13 cellular contexts compared by ENCODE assay signal in the genomic region with DNA sequence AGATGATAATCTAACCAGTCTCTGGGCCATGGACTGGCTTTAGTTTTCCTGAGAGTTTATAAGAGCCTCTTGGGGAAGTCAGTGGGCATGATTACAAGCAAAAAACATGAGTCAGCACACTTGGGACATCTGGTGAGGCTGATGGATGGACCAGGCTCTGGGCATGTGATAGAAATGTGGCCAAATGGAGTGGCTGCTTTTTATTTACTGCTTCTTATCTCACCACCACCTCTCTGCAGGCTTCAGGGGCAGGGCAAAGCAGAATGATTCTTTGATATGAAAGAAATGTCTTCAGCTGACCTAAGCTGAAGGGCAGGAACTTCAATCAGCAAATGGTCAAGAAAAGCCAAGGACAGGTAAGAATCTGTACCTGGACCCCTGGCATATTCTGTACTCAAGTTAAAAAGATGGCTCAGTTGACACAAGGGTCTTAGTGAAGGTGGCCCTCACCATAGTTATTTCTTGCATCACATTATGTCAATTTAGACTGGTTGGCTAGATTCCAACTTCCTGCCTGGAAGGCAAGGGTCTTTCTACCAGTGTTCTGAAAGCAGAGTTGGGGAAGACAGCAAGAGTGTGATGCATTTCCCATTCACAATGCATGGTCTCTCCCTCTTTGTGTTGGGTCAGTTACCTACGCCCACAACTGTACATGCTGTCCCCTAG.
A peak's percentile ranks its signal among the peaks of the same experiment; 100 is the strongest.
DNase-seq lines count a peak whose midpoint lies in the region; ATAC-seq, FAIRE-seq and TF ChIP-seq lines count a peak whose summit lies in the region.
"Had no signal": no experiment of that assay in that cellular context is flagged by ENCODE, and none has a peak within 500 bp of the region (broad histone marks: within the 10 kb centered on the region; RNA-seq: fewer than 3 reads in every experiment).

No MANE protein-coding gene starts in this region.

- no peak overlapping the region for H3K4me2 ChIP-seq in HepG2 (ENCODE audit: low read depth, low read length)
- H3K4me2 ChIP-seq in PC-3 (ENCODE audit: low read length): no peak overlapping the region

- no peak overlapping the region for H2AFZ ChIP-seq in HepG2 (ENCODE audit: low read length)
- no peak overlapping the region for H2AFZ ChIP-seq in PC-3 (ENCODE audit: low read length)

- intact Hi-C loops in HepG2 (cut with micrococcal nuclease; ENCODE audit: unreplicated experiment): loop anchor here (10.0 kb wide), 1 partner anchor 183 kb away; no protein-coding TSS in a partner anchor
- intact Hi-C loops in right lobe of liver (cut with DNase I): loop anchor here (10.0 kb wide), 1 partner anchor 383 kb away; a partner anchor contains a TSS
- intact Hi-C loops in PC-3 (cut with micrococcal nuclease): loop anchor here (10.0 kb wide), 1 partner anchor 397 kb away; a partner anchor contains a TSS

- no peak for ATAC-seq in HepG2
- no peak for ATAC-seq in right lobe of liver
- peak; percentile 29 for ATAC-seq in PC-3
- no peak for ATAC-seq in GM21786 (IDR thresholded peaks at IDR 0.05; ENCODE audit: unreplicated experiment)
- ATAC-seq: activated CD8-positive, alpha-beta T cell treated with anti-CD3 and anti-CD28 coated beads for 36 hours; left colon had no signal

- FAIRE-seq in HepG2 (lab: Jason Lieb, UNC): no peak

- CTCF ChIA-PET in HepG2 (lab: Yijun Ruan, JAX; ENCODE audit: low intra/inter-chr PET ratio, low total read pairs) (no interaction called here), PC-3 (lab: Charles Lee) (no interaction called here)

- H3K79me2 ChIP-seq in HepG2 (ENCODE audit: insufficient read depth, low read length) (no peaks in the 10 kb centered on the region), PC-3 (ENCODE audit: low read length) (no peaks in the 10 kb centered on the region)

- H3F3A ChIP-seq in PC-3 (ENCODE audit: low read length, unreplicated experiment): no peaks in the 10 kb centered on the region

- H3K4me1 ChIP-seq in HepG2 (ENCODE audit: insufficient read depth, low read length) (peaks cover 7% of the 10 kb centered on the region), right lobe of liver (no peaks in the 10 kb centered on the region), PC-3 (ENCODE audit: insufficient read depth, low read length) (peaks cover 20% of the 10 kb centered on the region)

- 57% methylated on average over 1 of the region's 1 CpG for WGBS in HepG2 (ENCODE audit: low lambda C conversion rate)
- WGBS in right lobe of liver (ENCODE audit: insufficient coverage, low coverage, low lambda C conversion rate, missing lambda C conversion rate): 100% methylated on average over 1 of the region's 1 CpG

- BruUV-seq in HepG2 (replicated peaks; lab: Mats Ljungman, UMichigan) (no TSS peak), PC-3 (replicated peaks; lab: Mats Ljungman, UMichigan) (no TSS peak)

- TF ChIP-seq CTCF in HepG2 (CRISPR knock-in tag; IDR thresholded peaks at IDR 0.05): no peak
- TF ChIP-seq CTCF in right lobe of liver (IDR thresholded peaks at IDR 0.05): no peak
- no peak for TF ChIP-seq CTCF in PC-3 (conservative IDR thresholded peaks at IDR 0.05; ENCODE audit: low read depth, low read length)
- no peak for TF ChIP-seq CTCF in fibroblast of the aortic adventitia (IDR thresholded peaks at IDR 0.05; ENCODE audit: insufficient read depth, low read length)

- H3K36me3 ChIP-seq in HepG2 (replicated peaks in 1 of 2; ENCODE audit: control insufficient read depth in 1 of 2, insufficient read depth in 2 of 2, low read length in 2 of 2) (no peaks in the 10 kb centered on the region), right lobe of liver (no peaks in the 10 kb centered on the region), PC-3 (ENCODE audit: low read depth, low read length) (no peaks in the 10 kb centered on the region)

- DNase-seq in HepG2 (ENCODE audit: low spot score) (no peak), right lobe of liver (no peak), PC-3 (peak; percentile 51), fibroblast of the aortic adventitia (ENCODE audit: low read depth) (peak; percentile 74), islet precursor cell (no peak), GM19240 (ENCODE audit: insufficient read length, low spot score) (no peak), HPDE6-E6E7 (ENCODE audit: extremely low spot score) (no peak)
- DNase-seq: activated CD8-positive, alpha-beta T cell treated with anti-CD3 and anti-CD28 coated beads for 36 hours; left colon; NCI-H1417 treated with DMSO at 0.1 percent for 48 hours; trophoblast cell had no signal

- H3K27me3 ChIP-seq in HepG2 (ENCODE audit: control insufficient read depth in 1 of 2, insufficient read depth in 2 of 2, low read length in 2 of 2): no peaks in the 10 kb centered on the region
- H3K27me3 ChIP-seq in right lobe of liver: no peaks in the 10 kb centered on the region
- H3K27me3 ChIP-seq in PC-3 (ENCODE audit: low read length): no peaks in the 10 kb centered on the region

- H3K4me3 ChIP-seq in HepG2 (replicated peaks in 1 of 3; ENCODE audit: insufficient read depth in 1 of 3, low read depth in 2 of 3, low read length in 3 of 3): no peak overlapping the region
- no peak overlapping the region for H3K4me3 ChIP-seq in right lobe of liver
- no peak overlapping the region for H3K4me3 ChIP-seq in PC-3 (ENCODE audit: low read length)
- H3K4me3 ChIP-seq in fibroblast of the aortic adventitia (ENCODE audit: low read depth, low read length): no peak overlapping the region

- in situ Hi-C loops in HepG2 (cut with HindIII; ENCODE audit: extremely low pct_ligation_motif_present, low pct_unique_long_range_greater_than_20kb): loop anchor here (5.0 kb wide), 1 partner anchor 381 kb away; no protein-coding TSS in a partner anchor

- TF ChIP-seq POLR2A in HepG2 (IDR thresholded peaks at IDR 0.05; ENCODE audit: insufficient read depth in 1 of 2, low read depth in 2 of 2, low read length in 2 of 2) (no peak), right lobe of liver (IDR thresholded peaks at IDR 0.05) (no peak)

- TF ChIP-seq RAD21 in HepG2 (CRISPR knock-in tag; IDR thresholded peaks at IDR 0.05): no peak

- no peak overlapping the region for H3K9ac ChIP-seq in HepG2 (ENCODE audit: insufficient read depth, low read depth, low read length)
- H3K9ac ChIP-seq in PC-3 (ENCODE audit: low read length): no peak overlapping the region

- TF ChIP-seq EP300 in HepG2 (IDR thresholded peaks at IDR 0.05; ENCODE audit: low read depth in 2 of 2, low read length in 2 of 2) (no peak), HepG2 (CRISPR knock-in tag; IDR thresholded peaks at IDR 0.05; ENCODE audit: borderline replicate concordance) (no peak)

- H4K20me1 ChIP-seq in HepG2 (ENCODE audit: insufficient read depth, low read length): no peaks in the 10 kb centered on the region
- no peaks in the 10 kb centered on the region for H4K20me1 ChIP-seq in PC-3 (ENCODE audit: low read length)

- H3K27ac ChIP-seq in HepG2 (ENCODE audit: extremely low read length, insufficient read depth, low read length): no peak overlapping the region
- H3K27ac ChIP-seq in right lobe of liver: no peak overlapping the region
- no peak overlapping the region for H3K27ac ChIP-seq in PC-3 (ENCODE audit: low read length)
- H3K27ac ChIP-seq: C4-2B had no signal

- POLR2A ChIA-PET in HepG2 (lab: Yijun Ruan, JAX): no interaction called here
- POLR2A ChIA-PET in PC-3 (lab: Charles Lee; ENCODE audit: unreplicated experiment): no interaction called here

- no peaks in the 10 kb centered on the region for H3K9me2 ChIP-seq in PC-3 (replicated peaks; ENCODE audit: low read length)

- H3K9me3 ChIP-seq in HepG2 (ENCODE audit: low read length) (no peaks in the 10 kb centered on the region), right lobe of liver (no peaks in the 10 kb centered on the region), PC-3 (ENCODE audit: low read length) (no peaks in the 10 kb centered on the region)

TF ChIP-seq in HepG2, 621 proteins besides CTCF, POLR2A, EP300 and RAD21:
- TF ChIP-seq, protein P1, sequence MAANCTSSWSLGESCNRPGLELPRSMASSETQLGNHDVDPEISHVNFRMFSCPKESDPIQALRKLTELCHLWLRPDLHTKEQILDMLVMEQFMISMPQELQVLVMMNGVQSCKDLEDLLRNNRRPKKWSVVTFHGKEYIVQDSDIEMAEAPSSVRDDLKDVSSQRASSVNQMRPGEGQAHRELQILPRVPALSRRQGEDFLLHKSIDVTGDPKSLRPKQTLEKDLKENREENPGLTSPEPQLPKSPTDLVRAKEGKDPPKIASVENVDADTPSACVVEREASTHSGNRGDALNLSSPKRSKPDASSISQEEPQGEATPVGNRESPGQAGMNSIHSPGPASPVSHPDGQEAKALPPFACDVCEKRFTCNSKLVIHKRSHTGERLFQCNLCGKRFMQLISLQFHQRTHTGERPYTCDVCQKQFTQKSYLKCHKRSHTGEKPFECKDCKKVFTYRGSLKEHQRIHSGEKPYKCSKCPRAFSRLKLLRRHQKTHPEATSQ (CRISPR knock-in tag; IDR thresholded peaks at IDR 0.05; ENCODE audit: borderline replicate concordance): no peak
- TF ChIP-seq MAFK (conservative IDR thresholded peaks at IDR 0.05 in 1 of 2, IDR thresholded peaks at IDR 0.05 in 1 of 2; ENCODE audit: low read length in 2 of 2) (peak; percentile 53 to 80; a peak in 3 of 4 replicates), MAFF (IDR thresholded peaks at IDR 0.05; ENCODE audit: low read depth, low read length) (peak; percentile 47; the same call in 1 of the 2 replicates)

Comparison
In these comparisons a context has a peak if more than half of its experiments do, and no peak if none do; other contexts are left out.
1. DNase-seq: peak in PC-3 (single experiment) and fibroblast of the aortic adventitia (single experiment); none in HepG2 (single experiment), right lobe of liver (0 of 3), islet precursor cell (single experiment), GM19240 (single experiment) and HPDE6-E6E7 (single experiment).